ENCODE assay signal across 29 cellular contexts in the genomic region with DNA sequence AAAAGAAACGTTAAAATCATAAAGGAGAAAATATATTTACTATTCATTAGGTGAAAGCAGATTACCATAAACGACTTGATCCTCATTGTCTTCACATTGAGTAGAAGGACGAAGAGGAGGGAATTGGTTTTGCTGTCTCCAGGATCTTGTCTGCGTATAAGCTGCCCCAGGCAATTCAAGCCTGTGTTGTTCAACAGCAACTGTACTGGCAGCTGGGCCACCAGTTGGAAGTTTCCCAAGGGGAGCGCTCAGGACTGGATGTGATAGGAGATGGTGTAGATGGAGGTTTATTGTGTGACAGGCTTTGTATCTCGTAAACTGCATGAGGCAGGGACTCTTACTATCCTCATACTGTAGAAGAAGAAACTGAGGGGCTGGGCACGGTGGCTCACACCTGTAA. TPM values are rescaled to one million over a fixed set of nuclear protein-coding genes. Genes with fewer than 3 reads are reported as not detected.
"Had no signal": no experiment of that assay in that cellular context is flagged by ENCODE, and none has a peak within 500 bp of the region (broad histone marks: within the 10 kb centered on the region; RNA-seq: fewer than 3 reads in every experiment).

No MANE protein-coding gene starts in this region.

- H3K4me3 ChIP-seq: adrenal gland, coronary artery, dorsolateral prefrontal cortex, gastrocnemius medialis, ovary, skin epidermis, uterus had no signal

- H3K9me3 Mint-ChIP-seq: activated naive CD4-positive, alpha-beta T cell treated with anti-CD3 and anti-CD28 coated beads, Interleukin-2, amount 50 U/mL, for 72 hours; activated T-helper 2 cell treated with anti-CD3 and anti-CD28 coated beads, Interferon-gamma antibody, Interleukin-2, Interleukin-4, amounts not matched to agents 10 μg/mL and 5 μg/mL and 100 μg/mL, durations not matched to agents 14 hours and 24 hours and 36 hours; immature natural killer cell; memory B cell; naive thymus-derived CD4-positive, alpha-beta T cell; stimulated activated naive CD8-positive, alpha-beta T cell treated with anti-CD3 and anti-CD28 coated beads, Interleukin-15, Interleukin-2, amounts not matched to agents 100 ng/mL and 50 ng/mL, for 24 hours; type B pancreatic cell; WTC11 had no signal

- H3K27ac Mint-ChIP-seq: activated CD8-positive, alpha-beta memory T cell treated with anti-CD3 and anti-CD28 coated beads, Interleukin-2, amount 10 ng/mL, durations not matched to agents 7 days and 5 days; activated CD8-positive, alpha-beta T cell treated with anti-CD3 and anti-CD28 coated beads, Interleukin-2, amount 10 ng/mL, durations not matched to agents 7 days and 5 days; activated naive CD4-positive, alpha-beta T cell treated with anti-CD3 and anti-CD28 coated beads, Interleukin-2, amount 50 U/mL, for 72 hours; activated T-helper 2 cell treated with anti-CD3 and anti-CD28 coated beads, Interferon-gamma antibody, Interleukin-2, Interleukin-4, amounts not matched to agents 10 μg/mL and 5 μg/mL and 100 μg/mL, durations not matched to agents 14 hours and 24 hours and 36 hours; immature natural killer cell; memory B cell; progenitor cell of endocrine pancreas; stimulated activated naive CD8-positive, alpha-beta T cell treated with anti-CD3 and anti-CD28 coated beads, Interleukin-15, Interleukin-2, amounts not matched to agents 100 ng/mL and 50 ng/mL, for 24 hours; type B pancreatic cell; WTC11 had no signal

- H3K9me3 ChIP-seq: adrenal gland, gastrocnemius medialis, ovary, uterus had no signal

- DNase-seq: activated CD8-positive, alpha-beta memory T cell treated with anti-CD3 and anti-CD28 coated beads, Interleukin-2, amount 10 ng/mL, durations not matched to agents 7 days and 5 days; activated CD8-positive, alpha-beta T cell treated with anti-CD3 and anti-CD28 coated beads, Interleukin-2, amount 10 ng/mL, durations not matched to agents 7 days and 5 days; activated naive CD4-positive, alpha-beta T cell; activated T-cell treated with anti-CD3 and anti-CD28 coated beads, Interleukin-2, amount 50 U/mL, for 48 hours; adrenal gland; brain microvascular endothelial cell; effector memory CD4-positive, alpha-beta T cell; gastrocnemius medialis; head of caudate nucleus; hippocampal formation; immature natural killer cell; midbrain; naive thymus-derived CD4-positive, alpha-beta T cell; ovary; retina; stimulated activated CD4-positive, alpha-beta T cell treated with anti-CD3 and anti-CD28 coated beads, Interleukin-12 subunit alpha, Interleukin-12 subunit beta, amount 100 ng/mL, for 4 hours; stimulated activated CD4-positive, alpha-beta T cell treated with anti-CD3 and anti-CD28 coated beads, Interleukin-4, amount 100 ng/mL, for 1 hour; uterus had no signal

- H3K27me3 ChIP-seq: adrenal gland, brain microvascular endothelial cell, dorsolateral prefrontal cortex, gastrocnemius medialis, ovary, uterus had no signal

- H3K4me1 ChIP-seq: uterus had no signal

- H3K36me3 ChIP-seq: adrenal gland, brain microvascular endothelial cell, gastrocnemius medialis, ovary, uterus had no signal

- H3K36me3 Mint-ChIP-seq: activated CD8-positive, alpha-beta memory T cell treated with anti-CD3 and anti-CD28 coated beads, Interleukin-2, amount 10 ng/mL, durations not matched to agents 7 days and 5 days; immature natural killer cell; memory B cell; naive thymus-derived CD4-positive, alpha-beta T cell; type B pancreatic cell; WTC11 had no signal

- ATAC-seq: activated CD8-positive, alpha-beta memory T cell treated with anti-CD3 and anti-CD28 coated beads, Interleukin-2, amount 10 ng/mL, durations not matched to agents 7 days and 5 days; activated CD8-positive, alpha-beta T cell treated with anti-CD3 and anti-CD28 coated beads, Interleukin-2, amount 10 ng/mL, durations not matched to agents 7 days and 5 days; activated naive CD4-positive, alpha-beta T cell treated with anti-CD3 and anti-CD28 coated beads, Interleukin-2, amount 50 U/mL, for 72 hours; gastrocnemius medialis; naive thymus-derived CD4-positive, alpha-beta T cell; sciatic nerve; WTC11 had no signal

- H3K27ac ChIP-seq: adrenal gland, brain microvascular endothelial cell, coronary artery, gastrocnemius medialis, ovary, skin epidermis, uterus had no signal

- H3K4me3 Mint-ChIP-seq: activated CD8-positive, alpha-beta memory T cell treated with anti-CD3 and anti-CD28 coated beads, Interleukin-2, amount 10 ng/mL, durations not matched to agents 7 days and 5 days; activated CD8-positive, alpha-beta T cell treated with anti-CD3 and anti-CD28 coated beads, Interleukin-2, amount 10 ng/mL, durations not matched to agents 7 days and 5 days; immature natural killer cell; memory B cell; naive thymus-derived CD4-positive, alpha-beta T cell; stimulated activated naive CD8-positive, alpha-beta T cell treated with anti-CD3 and anti-CD28 coated beads, Interleukin-15, Interleukin-2, amounts not matched to agents 100 ng/mL and 50 ng/mL, for 24 hours; type B pancreatic cell; WTC11 had no signal

- H3K27me3 Mint-ChIP-seq: memory B cell; stimulated activated naive CD8-positive, alpha-beta T cell treated with anti-CD3 and anti-CD28 coated beads, Interleukin-15, Interleukin-2, amounts not matched to agents 100 ng/mL and 50 ng/mL, for 24 hours; type B pancreatic cell had no signal

RNA-seq across cellular contexts. Expression of gene TEAD3, which starts 48.7 kb away (rescaled TPM):
- polyA plus RNA-seq: immature natural killer cell had no signal
